Comparison of ENCODE assay signal across 19 cellular contexts in the genomic region with DNA sequence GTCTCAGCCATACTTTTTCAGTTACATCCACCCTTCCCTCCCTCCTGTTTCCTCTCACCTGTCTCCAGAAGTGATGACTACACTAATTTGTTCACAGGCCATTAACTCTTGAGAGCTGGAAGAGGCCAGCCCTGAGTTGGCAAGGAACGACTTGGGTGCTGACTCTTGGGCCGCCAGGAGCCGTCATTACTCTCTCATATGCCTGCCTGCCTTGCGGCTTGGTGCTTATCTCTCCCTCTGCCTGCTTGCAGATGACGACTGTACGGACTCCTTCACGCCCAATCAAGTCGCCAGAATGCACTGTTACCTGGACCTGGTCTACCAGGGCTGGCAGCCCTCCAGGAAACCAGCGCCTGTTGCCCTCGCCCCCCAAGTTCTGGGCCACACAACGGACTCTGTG.
DNase-seq lines count a peak whose midpoint lies in the region; ATAC-seq and TF ChIP-seq lines count a peak whose summit lies in the region.
"Had no signal": no experiment of that assay in that cellular context is flagged by ENCODE, and none has a peak within 500 bp of the region (broad histone marks: within the 10 kb centered on the region; RNA-seq: fewer than 3 reads in every experiment).

No MANE protein-coding gene starts in this region.

- TF ChIP-seq POLR2A in sigmoid colon (IDR thresholded peaks at IDR 0.05), result no peak

- no peak overlapping the region for H3K4me3 ChIP-seq in GM23338
- no peak overlapping the region for H3K4me3 ChIP-seq in sigmoid colon
- H3K4me3 ChIP-seq: psoas muscle had no signal

- ATAC-seq in GM23338 (no peak), GM18907 (IDR thresholded peaks at IDR 0.05; ENCODE audit: unreplicated experiment) (no peak), GM19467 (IDR thresholded peaks at IDR 0.05; ENCODE audit: unreplicated experiment) (no peak)
- ATAC-seq: activated T-helper 17 cell treated with anti-CD3 and anti-CD28 coated beads, Interleukin-2, amount 50 U/mL, for 72 hours; naive thymus-derived CD8-positive, alpha-beta T cell; Panc1; psoas muscle had no signal

- H3K27me3 ChIP-seq in GM23338 (ENCODE audit: insufficient read depth) (no peaks in the 10 kb centered on the region), sigmoid colon (no peaks in the 10 kb centered on the region)

- WGBS in sigmoid colon, 2 donors, result 82 to 86% methylated on average over 11 of the region's 11 CpGs

- no peaks in the 10 kb centered on the region for H3K36me3 ChIP-seq in GM23338 (ENCODE audit: insufficient read depth)
- no peaks in the 10 kb centered on the region for H3K36me3 ChIP-seq in sigmoid colon
- H3K36me3 ChIP-seq: WERI-Rb-1 had no signal

- H2AFZ ChIP-seq in GM23338, result peak overlapping the region; percentile 43; the same call in 1 of the 2 replicates

- H3F3A ChIP-seq in GM23338 (replicated peaks; ENCODE audit: low read depth), result no peaks in the 10 kb centered on the region

- in situ Hi-C loops in SK-MEL-5 (cut with HindIII; ENCODE audit: low pct_unique_long_range_greater_than_20kb, low sequenced_read_pairs), result no loop called here

- no peak overlapping the region for H3K27ac Mint-ChIP-seq in GM23338
- H3K27ac Mint-ChIP-seq: activated T-helper 17 cell treated with anti-CD3 and anti-CD28 coated beads, Interleukin-2, amount 50 U/mL, for 72 hours; HFFc6; IgD-negative memory B cell; naive thymus-derived CD8-positive, alpha-beta T cell had no signal

- peak; percentile 2 for DNase-seq in GM23338 (ENCODE audit: low spot score)
- DNase-seq in NCI-H2029 (lab: John Stamatoyannopoulos, UW), result peak; percentile 90
- peak; percentile 11 for DNase-seq in SK-MEL-5 (ENCODE audit: low read depth, low spot score)
- peak; percentile 91 for DNase-seq in left kidney (ENCODE audit: low read depth, low spot score)
- no peak for DNase-seq in sigmoid colon
- DNase-seq: central memory CD4-positive, alpha-beta T cell; effector memory CD4-positive, alpha-beta T cell; HFFc6; mammary epithelial cell; naive thymus-derived CD8-positive, alpha-beta T cell; NCI-H524; psoas muscle; stimulated activated naive CD4-positive, alpha-beta T cell; WERI-Rb-1 had no signal

- H4K20me1 ChIP-seq in GM23338 (replicated peaks; ENCODE audit: insufficient read depth), result no peaks in the 10 kb centered on the region

- no peak overlapping the region for H3K4me2 ChIP-seq in GM23338

- no peak for TF ChIP-seq CTCF in GM23338 (conservative IDR thresholded peaks at IDR 0.05; ENCODE audit: low read depth in 2 of 2)
- no peak for TF ChIP-seq CTCF in sigmoid colon (IDR thresholded peaks at IDR 0.05)

- no peaks in the 10 kb centered on the region for H3K9me3 Mint-ChIP-seq in GM23338
- H3K9me3 Mint-ChIP-seq: HFFc6 had no signal

- H3K27ac ChIP-seq in GM23338 (ENCODE audit: low read depth), result no peak overlapping the region
- H3K27ac ChIP-seq in sigmoid colon, result no peak overlapping the region
- H3K27ac ChIP-seq: psoas muscle, WERI-Rb-1 had no signal

- no peak overlapping the region for H3K4me3 Mint-ChIP-seq in GM23338
- H3K4me3 Mint-ChIP-seq: activated T-helper 17 cell treated with anti-CD3 and anti-CD28 coated beads, Interleukin-2, amount 50 U/mL, for 72 hours; HFFc6; naive thymus-derived CD8-positive, alpha-beta T cell had no signal

- no peaks in the 10 kb centered on the region for H3K4me1 ChIP-seq in GM23338 (ENCODE audit: insufficient read depth)
- H3K4me1 ChIP-seq in sigmoid colon, result no peaks in the 10 kb centered on the region
- H3K4me1 ChIP-seq: psoas muscle had no signal

- no peaks in the 10 kb centered on the region for H3K4me1 Mint-ChIP-seq in GM23338
- H3K4me1 Mint-ChIP-seq: activated T-helper 17 cell treated with anti-CD3 and anti-CD28 coated beads, Interleukin-2, amount 50 U/mL, for 72 hours; naive thymus-derived CD8-positive, alpha-beta T cell had no signal

- H3K9me2 ChIP-seq in GM23338 (ENCODE audit: insufficient read depth), result 0 out of 2 replicates have a peak, but pooled peaks cover 4% of the 10 kb centered on the region

- no peaks in the 10 kb centered on the region for H3K9me3 ChIP-seq in sigmoid colon
- H3K9me3 ChIP-seq: psoas muscle had no signal

- H3K79me2 ChIP-seq in GM23338 (replicated peaks; ENCODE audit: insufficient read depth), result no peaks in the 10 kb centered on the region

- no peak for TF ChIP-seq EP300 in sigmoid colon (IDR thresholded peaks at IDR 0.05)

- intact Hi-C loops in sigmoid colon (cut with DNase I), result no loop called here

- no peaks in the 10 kb centered on the region for H3K27me3 Mint-ChIP-seq in GM23338 (ENCODE audit: insufficient read depth, low read depth, poor library complexity)

- no peaks in the 10 kb centered on the region for H3K36me3 Mint-ChIP-seq in GM23338 (ENCODE audit: low read depth)
- H3K36me3 Mint-ChIP-seq: IgD-negative memory B cell; naive thymus-derived CD8-positive, alpha-beta T cell had no signal

TF ChIP-seq in GM23338, 12 proteins besides CTCF, POLR2A, EP300 and RAD21:
- TF ChIP-seq EZH2 (IDR thresholded peaks at IDR 0.05; ENCODE audit: low read depth, unreplicated experiment), result no peak
- TF ChIP-seq, protein P1, sequence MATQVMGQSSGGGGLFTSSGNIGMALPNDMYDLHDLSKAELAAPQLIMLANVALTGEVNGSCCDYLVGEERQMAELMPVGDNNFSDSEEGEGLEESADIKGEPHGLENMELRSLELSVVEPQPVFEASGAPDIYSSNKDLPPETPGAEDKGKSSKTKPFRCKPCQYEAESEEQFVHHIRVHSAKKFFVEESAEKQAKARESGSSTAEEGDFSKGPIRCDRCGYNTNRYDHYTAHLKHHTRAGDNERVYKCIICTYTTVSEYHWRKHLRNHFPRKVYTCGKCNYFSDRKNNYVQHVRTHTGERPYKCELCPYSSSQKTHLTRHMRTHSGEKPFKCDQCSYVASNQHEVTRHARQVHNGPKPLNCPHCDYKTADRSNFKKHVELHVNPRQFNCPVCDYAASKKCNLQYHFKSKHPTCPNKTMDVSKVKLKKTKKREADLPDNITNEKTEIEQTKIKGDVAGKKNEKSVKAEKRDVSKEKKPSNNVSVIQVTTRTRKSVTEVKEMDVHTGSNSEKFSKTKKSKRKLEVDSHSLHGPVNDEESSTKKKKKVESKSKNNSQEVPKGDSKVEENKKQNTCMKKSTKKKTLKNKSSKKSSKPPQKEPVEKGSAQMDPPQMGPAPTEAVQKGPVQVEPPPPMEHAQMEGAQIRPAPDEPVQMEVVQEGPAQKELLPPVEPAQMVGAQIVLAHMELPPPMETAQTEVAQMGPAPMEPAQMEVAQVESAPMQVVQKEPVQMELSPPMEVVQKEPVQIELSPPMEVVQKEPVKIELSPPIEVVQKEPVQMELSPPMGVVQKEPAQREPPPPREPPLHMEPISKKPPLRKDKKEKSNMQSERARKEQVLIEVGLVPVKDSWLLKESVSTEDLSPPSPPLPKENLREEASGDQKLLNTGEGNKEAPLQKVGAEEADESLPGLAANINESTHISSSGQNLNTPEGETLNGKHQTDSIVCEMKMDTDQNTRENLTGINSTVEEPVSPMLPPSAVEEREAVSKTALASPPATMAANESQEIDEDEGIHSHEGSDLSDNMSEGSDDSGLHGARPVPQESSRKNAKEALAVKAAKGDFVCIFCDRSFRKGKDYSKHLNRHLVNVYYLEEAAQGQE (IDR thresholded peaks at IDR 0.05; ENCODE audit: unreplicated experiment), result no peak
- TF ChIP-seq, protein P2, sequence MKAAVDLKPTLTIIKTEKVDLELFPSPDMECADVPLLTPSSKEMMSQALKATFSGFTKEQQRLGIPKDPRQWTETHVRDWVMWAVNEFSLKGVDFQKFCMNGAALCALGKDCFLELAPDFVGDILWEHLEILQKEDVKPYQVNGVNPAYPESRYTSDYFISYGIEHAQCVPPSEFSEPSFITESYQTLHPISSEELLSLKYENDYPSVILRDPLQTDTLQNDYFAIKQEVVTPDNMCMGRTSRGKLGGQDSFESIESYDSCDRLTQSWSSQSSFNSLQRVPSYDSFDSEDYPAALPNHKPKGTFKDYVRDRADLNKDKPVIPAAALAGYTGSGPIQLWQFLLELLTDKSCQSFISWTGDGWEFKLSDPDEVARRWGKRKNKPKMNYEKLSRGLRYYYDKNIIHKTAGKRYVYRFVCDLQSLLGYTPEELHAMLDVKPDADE (IDR thresholded peaks at IDR 0.05), result no peak
- no peak for TF ChIP-seq STAT1 (IDR thresholded peaks at IDR 0.05; ENCODE audit: unreplicated experiment)
- TF ChIP-seq ZNF114 (CRISPR knock-in tag; IDR thresholded peaks at IDR 0.05), result no peak
- no peak for TF ChIP-seq ZNF331 (CRISPR knock-in tag; IDR thresholded peaks at IDR 0.05; ENCODE audit: low read depth)
- no peak for TF ChIP-seq CREB1 (CRISPR knock-in tag; IDR thresholded peaks at IDR 0.05; ENCODE audit: low read depth)
